27 cellular contexts compared by ENCODE assay signal in the genomic region with DNA sequence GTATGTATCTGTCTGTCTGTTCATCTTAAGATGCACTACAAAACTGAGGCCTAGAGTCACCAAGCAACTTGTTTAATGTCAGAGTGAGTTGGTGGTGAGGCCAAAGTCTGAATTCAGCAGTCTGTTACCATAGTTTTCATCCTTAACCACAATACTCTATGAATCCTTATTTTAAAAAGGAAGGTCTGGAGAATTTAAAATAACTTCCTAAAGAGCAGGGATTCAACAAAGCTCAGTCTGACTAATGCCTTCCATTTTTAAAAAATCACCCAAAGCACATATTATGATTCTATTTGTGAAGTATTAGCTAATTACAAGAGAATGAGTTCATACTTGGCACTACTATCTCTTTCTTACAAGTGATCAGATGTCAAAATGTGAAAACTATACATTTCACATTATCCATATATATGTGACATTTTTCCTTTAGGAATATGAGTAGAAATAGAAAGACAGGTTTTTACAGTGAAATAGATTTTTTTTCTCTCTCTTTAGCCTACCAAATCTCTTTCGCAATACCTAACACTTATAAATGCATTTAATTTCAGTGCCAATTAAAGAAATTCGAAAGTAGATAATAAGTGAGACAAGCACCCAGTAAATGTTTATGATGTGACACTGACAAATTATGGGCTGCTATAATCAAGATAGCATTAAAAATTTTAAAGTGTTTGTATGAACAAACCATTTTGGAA.
A peak's percentile ranks its signal among the peaks of the same experiment; 100 is the strongest.
DNase-seq lines count a peak whose midpoint lies in the region; ATAC-seq, FAIRE-seq and TF ChIP-seq lines count a peak whose summit lies in the region.
"Had no signal": no experiment of that assay in that cellular context is flagged by ENCODE, and none has a peak within 500 bp of the region (broad histone marks: within the 10 kb centered on the region; RNA-seq: fewer than 3 reads in every experiment).

No MANE protein-coding gene starts in this region.

- WGBS in SK-N-SH (ENCODE audit: low lambda C conversion rate) = 33% methylated on average over 2 of the region's 2 CpGs
- WGBS in smooth muscle cell (ENCODE audit: low lambda C conversion rate) = 68% methylated on average over 2 of the region's 2 CpGs

- H3K79me2 ChIP-seq in SK-N-SH (ENCODE audit: insufficient read depth) (no peaks in the 10 kb centered on the region), smooth muscle cell (ENCODE audit: low read depth) (no peaks in the 10 kb centered on the region)

- peak; percentile 65 for FAIRE-seq in islet of Langerhans (lab: Jason Lieb, UNC)
- FAIRE-seq: D721Med, GM12891, TTC549 had no signal

- TF ChIP-seq EP300 in SK-N-SH (IDR thresholded peaks at IDR 0.05; ENCODE audit: borderline replicate concordance in 1 of 2, low read depth in 1 of 2, low read length in 1 of 2) = no peak

- no peaks in the 10 kb centered on the region for H3K27me3 ChIP-seq in SK-N-SH (ENCODE audit: insufficient read depth)
- no peaks in the 10 kb centered on the region for H3K27me3 ChIP-seq in smooth muscle cell (ENCODE audit: low read depth)
- H3K27me3 ChIP-seq: SJCRH30, thyroid gland had no signal

- no peak for TF ChIP-seq RAD21 in SK-N-SH (IDR thresholded peaks at IDR 0.05; ENCODE audit: low read length)

- H3K9me2 ChIP-seq in SK-N-SH = no peaks in the 10 kb centered on the region

- CTCF ChIA-PET in SK-N-SH (lab: Yijun Ruan, JAX) = interaction anchor here (2.9 kb wide), 1 partner anchor 9 kb away, joined by 18 read pairs; no protein-coding TSS in a partner anchor

- H3K4me2 ChIP-seq in SK-N-SH = peak overlapping the region; percentile 22; the same call in 1 of the 2 replicates
- peak overlapping the region; percentile 77 for H3K4me2 ChIP-seq in smooth muscle cell

- peaks cover 15% of the 10 kb centered on the region for H3F3A ChIP-seq in SK-N-SH (replicated peaks; ENCODE audit: insufficient read depth)
- H3F3A ChIP-seq in smooth muscle cell (ENCODE audit: low read depth) = peaks cover 18% of the 10 kb centered on the region

- H4K20me1 ChIP-seq in SK-N-SH (ENCODE audit: insufficient read depth) (no peaks in the 10 kb centered on the region), smooth muscle cell (ENCODE audit: low read depth) (no peaks in the 10 kb centered on the region)

- H3K36me3 ChIP-seq in SK-N-SH (replicated peaks in 1 of 2; ENCODE audit: control insufficient read depth in 1 of 2, insufficient read depth in 2 of 2, low read length in 1 of 2) (no peaks in the 10 kb centered on the region), smooth muscle cell (ENCODE audit: low read depth) (no peaks in the 10 kb centered on the region)
- H3K36me3 ChIP-seq: SJCRH30, thyroid gland had no signal

- H3K4me3 ChIP-seq in SK-N-SH (ENCODE audit: low read depth in 2 of 2, low read length in 1 of 2) (no peak overlapping the region), smooth muscle cell (no peak overlapping the region)
- H3K4me3 ChIP-seq: SJCRH30, thyroid gland had no signal

- peaks cover 9% of the 10 kb centered on the region for H3K9me3 Mint-ChIP-seq in chondrocyte (ENCODE audit: low read depth)
- H3K9me3 Mint-ChIP-seq: activated naive CD4-positive, alpha-beta T cell treated with anti-CD3 and anti-CD28 coated beads, Interleukin-2, amount 50 U/mL, for 24 hours; CD4-positive, alpha-beta T cell; memory B cell; stimulated activated naive CD8-positive, alpha-beta T cell treated with anti-CD3 and anti-CD28 coated beads, Interleukin-15, Interleukin-2, amounts not matched to agents 100 ng/mL and 50 ng/mL, for 24 hours had no signal

- POLR2A ChIA-PET in SK-N-SH (lab: Yijun Ruan, JAX) = no interaction called here

- ATAC-seq in SK-N-SH treated with all-trans-retinoic acid at 6 μM for 48 hours = no peak; the same call in 2 of the 3 replicates
- ATAC-seq: Panc1 had no signal

- H3K4me1 Mint-ChIP-seq in chondrocyte (ENCODE audit: low read depth) = peaks cover 90% of the 10 kb centered on the region
- H3K4me1 Mint-ChIP-seq: activated naive CD4-positive, alpha-beta T cell treated with anti-CD3 and anti-CD28 coated beads, Interleukin-2, amount 50 U/mL, for 24 hours; memory B cell had no signal

- H3K9me3 ChIP-seq in SK-N-SH (no peaks in the 10 kb centered on the region), smooth muscle cell (replicated peaks; ENCODE audit: low read depth) (no peaks in the 10 kb centered on the region)
- H3K9me3 ChIP-seq: SJCRH30, thyroid gland had no signal

- H3K27ac ChIP-seq in SK-N-SH (ENCODE audit: low read depth in 2 of 2, low read length in 1 of 2) (peak overlapping the region in 1 of 2 experiments; percentile 93; a peak in 2 of 4 replicates), smooth muscle cell (ENCODE audit: low read depth) (peak overlapping the region; percentile 94), caudate nucleus (ENCODE audit: low read depth, low read length) (no peak overlapping the region)
- H3K27ac ChIP-seq: 22Rv1, SJCRH30, thyroid gland had no signal

- no peaks in the 10 kb centered on the region for H3K27me3 Mint-ChIP-seq in chondrocyte (ENCODE audit: low read depth)
- H3K27me3 Mint-ChIP-seq: memory B cell had no signal

- H3K4me1 ChIP-seq in SK-N-SH (ENCODE audit: control insufficient read depth in 1 of 2, insufficient read depth in 2 of 2, low read depth in 1 of 2, low read length in 1 of 2) (peaks cover 0 to 7% of the 10 kb centered on the region in 2 experiments; a peak in 2 of 4 replicates), smooth muscle cell (ENCODE audit: low read depth) (peaks cover 30% of the 10 kb centered on the region)
- H3K4me1 ChIP-seq: thyroid gland had no signal

- no peak overlapping the region for H2AFZ ChIP-seq in SK-N-SH (ENCODE audit: low read depth)
- H2AFZ ChIP-seq in smooth muscle cell (ENCODE audit: low read depth) = no peak overlapping the region

- TF ChIP-seq CTCF in SK-N-SH (IDR thresholded peaks at IDR 0.05) (no peak), chondrocyte (IDR thresholded peaks at IDR 0.05) (no peak), smooth muscle cell (IDR thresholded peaks at IDR 0.05; ENCODE audit: borderline replicate concordance, insufficient read depth, poor library complexity, severe bottlenecking) (no peak)

- H3K27ac Mint-ChIP-seq in chondrocyte (ENCODE audit: unreplicated experiment) = peak overlapping the region; percentile 90
- H3K27ac Mint-ChIP-seq: activated naive CD4-positive, alpha-beta T cell treated with anti-CD3 and anti-CD28 coated beads, Interleukin-2, amount 50 U/mL, for 24 hours; CD4-positive, alpha-beta T cell; memory B cell; progenitor cell of endocrine pancreas; stimulated activated naive CD8-positive, alpha-beta T cell treated with anti-CD3 and anti-CD28 coated beads, Interleukin-15, Interleukin-2, amounts not matched to agents 100 ng/mL and 50 ng/mL, for 24 hours had no signal

- peaks cover 2% of the 10 kb centered on the region for H3K36me3 Mint-ChIP-seq in chondrocyte (ENCODE audit: low read depth)
- H3K36me3 Mint-ChIP-seq: activated naive CD4-positive, alpha-beta T cell treated with anti-CD3 and anti-CD28 coated beads, Interleukin-2, amount 50 U/mL, for 24 hours; memory B cell had no signal

- H3K9ac ChIP-seq in SK-N-SH = peak overlapping the region; percentile 51; the same call in 1 of the 2 replicates
- peak overlapping the region; percentile 71 for H3K9ac ChIP-seq in smooth muscle cell (ENCODE audit: low read depth)

- no peak overlapping the region for H3K4me3 Mint-ChIP-seq in chondrocyte (ENCODE audit: unreplicated experiment)
- H3K4me3 Mint-ChIP-seq: activated naive CD4-positive, alpha-beta T cell treated with anti-CD3 and anti-CD28 coated beads, Interleukin-2, amount 50 U/mL, for 24 hours; CD4-positive, alpha-beta T cell; memory B cell; stimulated activated naive CD8-positive, alpha-beta T cell treated with anti-CD3 and anti-CD28 coated beads, Interleukin-15, Interleukin-2, amounts not matched to agents 100 ng/mL and 50 ng/mL, for 24 hours had no signal

- DNase-seq in SK-N-SH (no peak), chondrocyte (ENCODE audit: low spot score) (no peak), smooth muscle cell (lab: John Stamatoyannopoulos, UW; ENCODE audit: unreplicated experiment) (no peak), caudate nucleus (lab: John Stamatoyannopoulos, UW) (no peak), islet precursor cell (no peak)
- DNase-seq in activated CD8-positive, alpha-beta memory T cell treated with anti-CD3 and anti-CD28 coated beads, Interleukin-2, amount 50 U/mL, for 48 hours = no peak
- DNase-seq: activated CD4-positive, alpha-beta T cell treated with anti-CD3 and anti-CD28 coated beads, Interleukin-2, amount 50 U/mL, for 4 hours; CD4-positive, alpha-beta T cell; GOT3; head of caudate nucleus; NCI-H1105; NCI-H1930; NCI-H524 treated with DMSO at 0.1 percent for 48 hours; NK-92 treated with Interleukin-12 subunit alpha and Interleukin-12 subunit beta, amount 100 ng/mL, for 24 hours; SJCRH30; thyroid gland had no signal

TF ChIP-seq in SK-N-SH, 30 proteins besides CTCF, POLR2A, EP300 and RAD21:
- TF ChIP-seq FOXM1 (IDR thresholded peaks at IDR 0.05; ENCODE audit: low read depth) = no peak
- peak; percentile 39; the same call in 1 of the 2 replicates for TF ChIP-seq MEF2A (IDR thresholded peaks at IDR 0.05; ENCODE audit: borderline replicate concordance, low read depth)
- no peak for TF ChIP-seq EZH2phosphoT487 (IDR thresholded peaks at IDR 0.05; ENCODE audit: borderline replicate concordance, low read depth)

TF ChIP-seq in SK-N-SH treated with all-trans-retinoic acid at 6 μM for 48 hours, 23 proteins besides CTCF, POLR2A, EP300 and RAD21:
- TF ChIP-seq RARB (CRISPR knock-in tag; IDR thresholded peaks at IDR 0.05) = no peak
- TF ChIP-seq OSR1 (CRISPR knock-in tag; IDR thresholded peaks at IDR 0.05) = no peak
- TF ChIP-seq ZFP3 (CRISPR knock-in tag; IDR thresholded peaks at IDR 0.05) = no peak
- no peak for TF ChIP-seq ZNF70 (CRISPR knock-in tag; IDR thresholded peaks at IDR 0.05)
- TF ChIP-seq ZNF565 (CRISPR knock-in tag; conservative IDR thresholded peaks at IDR 0.05; ENCODE audit: low read depth) = no peak
- TF ChIP-seq, protein P1, sequence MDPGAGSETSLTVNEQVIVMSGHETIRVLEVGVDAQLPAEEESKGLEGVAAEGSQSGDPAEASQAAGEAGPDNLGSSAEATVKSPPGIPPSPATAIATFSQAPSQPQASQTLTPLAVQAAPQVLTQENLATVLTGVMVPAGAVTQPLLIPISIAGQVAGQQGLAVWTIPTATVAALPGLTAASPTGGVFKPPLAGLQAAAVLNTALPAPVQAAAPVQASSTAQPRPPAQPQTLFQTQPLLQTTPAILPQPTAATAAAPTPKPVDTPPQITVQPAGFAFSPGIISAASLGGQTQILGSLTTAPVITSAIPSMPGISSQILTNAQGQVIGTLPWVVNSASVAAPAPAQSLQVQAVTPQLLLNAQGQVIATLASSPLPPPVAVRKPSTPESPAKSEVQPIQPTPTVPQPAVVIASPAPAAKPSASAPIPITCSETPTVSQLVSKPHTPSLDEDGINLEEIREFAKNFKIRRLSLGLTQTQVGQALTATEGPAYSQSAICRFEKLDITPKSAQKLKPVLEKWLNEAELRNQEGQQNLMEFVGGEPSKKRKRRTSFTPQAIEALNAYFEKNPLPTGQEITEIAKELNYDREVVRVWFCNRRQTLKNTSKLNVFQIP (CRISPR knock-in tag; IDR thresholded peaks at IDR 0.05; ENCODE audit: borderline replicate concordance, low read depth) = no peak
- TF ChIP-seq ZC3H10 (CRISPR knock-in tag; IDR thresholded peaks at IDR 0.05) = no peak
